ENCODE assay signal across 8 cellular contexts in genomic region chr14:21476526-21476924, GRCh38. TPM values are rescaled to one million over a fixed set of nuclear protein-coding genes. Genes with fewer than 3 reads are reported as not detected.
DNase-seq lines count a peak whose midpoint lies in the region; ATAC-seq, FAIRE-seq and TF ChIP-seq lines count a peak whose summit lies in the region.

No MANE protein-coding gene starts in this region.

- H3K9me3 ChIP-seq in A549 (no peaks in the 10 kb centered on the region), mesodermal cell (ENCODE audit: control insufficient read depth, low read length) (no peaks in the 10 kb centered on the region)

- H3K27ac Mint-ChIP-seq in WTC11 = peak overlapping the region; percentile 97

- WGBS in A549 (ENCODE audit: missing lambda C conversion rate) = 1% methylated on average over 16 of the region's 27 CpGs
- 0 to 1% methylated on average over 5 to 22 of the region's 27 CpGs for WGBS in mesodermal cell (ENCODE audit: insufficient coverage in 2 of 2), 2 experiments

- FAIRE-seq in A549 (lab: Jason Lieb, UNC) = no peak
- FAIRE-seq in HTR-8/SVneo (lab: Jason Lieb, UNC) = no peak

- DNase-seq in A549 (ENCODE audit: low read depth in 1 of 2, low spot score in 1 of 2) (peak in 1 of 2 experiments; percentile 72), HTR-8/SVneo (ENCODE audit: insufficient read length, low spot score) (peak; percentile 57), WTC11 (ENCODE audit: low spot score) (peak; percentile 81), ecto neural progenitor cell (ENCODE audit: low spot score) (peak; percentile 86), inferior parietal cortex (ENCODE audit: extremely low spot score) (no peak)
- DNase-seq in stimulated activated CD8-positive, alpha-beta memory T cell treated with anti-CD3 and anti-CD28 coated beads, Interleukin-7, amount 100 ng/mL, for 24 hours (ENCODE audit: low read depth) = peak; percentile 68

- H3K27ac ChIP-seq in A549 = peak overlapping the region; percentile 71 to 91
- H3K27ac ChIP-seq in mesodermal cell (ENCODE audit: low read depth, low read length, severe bottlenecking) = no peak overlapping the region

- no peaks in the 10 kb centered on the region for H3K9me3 Mint-ChIP-seq in WTC11

- ATAC-seq in A549 (peak; percentile 86 to 87), GM18517 (IDR thresholded peaks at IDR 0.05; ENCODE audit: unreplicated experiment) (peak; percentile 14), WTC11 (peak; percentile 50)

- H3K4me1 Mint-ChIP-seq in WTC11 = peaks cover 12% of the 10 kb centered on the region

- no peak for TF ChIP-seq RAD21 in A549 (conservative IDR thresholded peaks at IDR 0.05 in 1 of 2, IDR thresholded peaks at IDR 0.05 in 1 of 2)

- TF ChIP-seq POLR2A in A549 (IDR thresholded peaks at IDR 0.05; ENCODE audit: low read length) = peak; percentile 42

- POLR2A ChIA-PET in A549 (lab: Yijun Ruan, JAX) (interaction anchor here (0.6 to 2.0 kb wide), 6 partner anchors 10 to 50 kb away, joined by 3 to 13 read pairs (median 4); partner anchors contain the start of genes CHD8 and SALL2), WTC11 (lab: Charles Lee) (interaction anchor here (0.5 to 2.0 kb wide), 4 partner anchors 21 to 96 kb away, joined by 3 to 10 read pairs (median 6); partner anchors contain the start of genes CHD8, METTL3 and SALL2)

- peaks cover 30% of the 10 kb centered on the region for H3K36me3 Mint-ChIP-seq in WTC11

- no peak for TF ChIP-seq EP300 in A549 (IDR thresholded peaks at IDR 0.05)

- CTCF ChIA-PET in A549 (lab: Yijun Ruan, JAX) = interaction anchor here (0.5 to 5.7 kb wide), 16 partner anchors 8 to 372 kb away, joined by 3 to 66 read pairs (median 5); partner anchors contain the start of genes CHD8 and METTL3
- CTCF ChIA-PET in WTC11 (lab: Charles Lee) = interaction anchor here (0.6 to 3.9 kb wide), 15 partner anchors 15 to 130 kb away, joined by 3 to 21 read pairs (median 5); partner anchors contain the start of genes CHD8, METTL3 and SALL2

- H3K4me1 ChIP-seq in A549 = peaks cover 12% of the 10 kb centered on the region
- H3K4me1 ChIP-seq in mesodermal cell (ENCODE audit: control insufficient read depth, insufficient read depth, low read length, poor library complexity, severe bottlenecking) = no peaks in the 10 kb centered on the region

- H3K27me3 Mint-ChIP-seq in WTC11 (ENCODE audit: low read depth) = no peaks in the 10 kb centered on the region

- peak overlapping the region; percentile 78 for H3K4me3 ChIP-seq in A549
- peak overlapping the region; percentile 88 for H3K4me3 ChIP-seq in mesodermal cell (ENCODE audit: extremely low read depth, insufficient read depth, low read length, poor library complexity, severe bottlenecking)

- H3K36me3 ChIP-seq in mesodermal cell (ENCODE audit: control insufficient read depth, insufficient read depth, low read length) = peaks cover 13% of the 10 kb centered on the region

- TF ChIP-seq CTCF in A549 (IDR thresholded peaks at IDR 0.05) = no peak
- no peak for TF ChIP-seq CTCF in WTC11 (IDR thresholded peaks at IDR 0.05)

- H3K4me2 ChIP-seq in A549 = peak overlapping the region; percentile 87

- peak overlapping the region; percentile 100 for H3K4me3 Mint-ChIP-seq in WTC11

TF ChIP-seq in A549, 52 proteins besides CTCF, POLR2A, EP300 and RAD21:
- TF ChIP-seq RNF2 (IDR thresholded peaks at IDR 0.05; ENCODE audit: borderline replicate concordance, low read depth) = no peak
TF ChIP-seq in A549: peak in this region for 0.

TF ChIP-seq in WTC11, 78 proteins besides CTCF, POLR2A, EP300 and RAD21 (continues in another document):
- TF ChIP-seq SMAD4 (CRISPR knock-in tag; IDR thresholded peaks at IDR 0.05) = no peak
- TF ChIP-seq ARID4B (CRISPR knock-in tag; IDR thresholded peaks at IDR 0.05; ENCODE audit: borderline replicate concordance) = no peak
- TF ChIP-seq E2F4 (CRISPR knock-in tag; IDR thresholded peaks at IDR 0.05; ENCODE audit: borderline replicate concordance, low read depth) = no peak
- no peak for TF ChIP-seq KAT7 (CRISPR knock-in tag; IDR thresholded peaks at IDR 0.05; ENCODE audit: borderline replicate concordance)
- no peak for TF ChIP-seq RORB (CRISPR knock-in tag; IDR thresholded peaks at IDR 0.05)

RNA-seq across cellular contexts. Expression of gene RAB2B, which starts 0.2 kb away (rescaled TPM):
- polyA plus RNA-seq in A549 (2011; rRNA removed) (37.5 and 41.3 TPM in 2 replicates), A549 (2017; fragmentation: RNase III; extraction: RNeasy Plus Mini Kit Qiagen cat#74134 plus additional on column Dnase treatment) (15.8 to 19.8 TPM (median 18.4 TPM) in 3 replicates)
- polyA plus RNA-seq in A549 (2012; cell fraction: cytosol; rRNA removed) = 7.9 and 11.8 TPM in 2 replicates
- 6.7 and 11.2 TPM in 2 replicates for polyA plus RNA-seq in A549 (2012; cell fraction: nucleus; rRNA removed)
- polyA minus RNA-seq in A549 (2011; rRNA and poly(A)+ RNA removed) = 19.8 and 26.5 TPM in 2 replicates
- total RNA-seq in WTC11 (2021) = 29.6 to 33.3 TPM (median 31.7 TPM) in 3 replicates
- polyA plus RNA-seq in mesodermal cell (2013, experiment 1 of 2) = 24.9 TPM
- 26.8 TPM for polyA plus RNA-seq in mesodermal cell (2013, experiment 2 of 2)

RNA-seq across cellular contexts. Expression of gene TOX4, which starts 0.5 kb away (rescaled TPM):
- 76.4 and 80.3 TPM in 2 replicates for polyA plus RNA-seq in A549 (2011; rRNA removed)
- 49.8 and 60.8 TPM in 2 replicates for polyA plus RNA-seq in A549 (2012; cell fraction: cytosol; rRNA removed)
- 54.5 and 55.2 TPM in 2 replicates for polyA plus RNA-seq in A549 (2012; cell fraction: nucleus; rRNA removed)
- 41.1 to 48.3 TPM (median 41.4 TPM) in 3 replicates for polyA plus RNA-seq in A549 (2017; fragmentation: RNase III; extraction: RNeasy Plus Mini Kit Qiagen cat#74134 plus additional on column Dnase treatment)
- polyA minus RNA-seq in A549 (2011; rRNA and poly(A)+ RNA removed) = 114 and 135 TPM in 2 replicates
- 49.1 to 53.0 TPM (median 52.4 TPM) in 3 replicates for total RNA-seq in WTC11 (2021)
- polyA plus RNA-seq in mesodermal cell (2013, experiment 1 of 2) = 53.8 TPM
- 49.4 TPM for polyA plus RNA-seq in mesodermal cell (2013, experiment 2 of 2)

RNA-seq across cellular contexts. Expression of gene CHD8, which starts 20.6 kb away (rescaled TPM):
- polyA plus RNA-seq in A549 (2011; rRNA removed) (28.5 and 50.4 TPM in 2 replicates), A549 (2017; fragmentation: RNase III; extraction: RNeasy Plus Mini Kit Qiagen cat#74134 plus additional on column Dnase treatment) (35.2 to 37.8 TPM (median 36.8 TPM) in 3 replicates)
- 20.4 and 26.4 TPM in 2 replicates for polyA plus RNA-seq in A549 (2012; cell fraction: cytosol; rRNA removed)
- polyA plus RNA-seq in A549 (2012; cell fraction: nucleus; rRNA removed) = 90.5 and 91.9 TPM in 2 replicates
- 135 and 145 TPM in 2 replicates for polyA minus RNA-seq in A549 (2011; rRNA and poly(A)+ RNA removed)
- total RNA-seq in WTC11 (2021) = 119 to 133 TPM (median 119 TPM) in 3 replicates
- 58.8 TPM for polyA plus RNA-seq in mesodermal cell (2013, experiment 1 of 2)
- 50.9 TPM for polyA plus RNA-seq in mesodermal cell (2013, experiment 2 of 2)

RNA-seq across cellular contexts. Expression of gene METTL3, which starts 34.6 kb away (rescaled TPM):
- polyA plus RNA-seq in A549 (2011; rRNA removed) (103 and 118 TPM in 2 replicates), A549 (2017; fragmentation: RNase III; extraction: RNeasy Plus Mini Kit Qiagen cat#74134 plus additional on column Dnase treatment) (63.2 to 66.3 TPM (median 65.2 TPM) in 3 replicates)
- 92.6 and 95.3 TPM in 2 replicates for polyA plus RNA-seq in A549 (2012; cell fraction: cytosol; rRNA removed)
- polyA plus RNA-seq in A549 (2012; cell fraction: nucleus; rRNA removed) = 281 and 353 TPM in 2 replicates
- polyA minus RNA-seq in A549 (2011; rRNA and poly(A)+ RNA removed) = 94.6 and 130 TPM in 2 replicates
- total RNA-seq in WTC11 (2021) = 87.2 to 93.2 TPM (median 89.5 TPM) in 3 replicates
- polyA plus RNA-seq in mesodermal cell (2013, experiment 1 of 2) = 57.8 TPM
- 54.6 TPM for polyA plus RNA-seq in mesodermal cell (2013, experiment 2 of 2)

RNA-seq across cellular contexts. Expression of gene SALL2, which starts 49.6 kb away (rescaled TPM):
- polyA plus RNA-seq in A549 (2011; rRNA removed) (2.8 and 3.8 TPM in 2 replicates), A549 (2017; fragmentation: RNase III; extraction: RNeasy Plus Mini Kit Qiagen cat#74134 plus additional on column Dnase treatment) (1.9 to 3.5 TPM (median 3.5 TPM) in 3 replicates)
- 0.93 and 1.4 TPM in 2 replicates for polyA plus RNA-seq in A549 (2012; cell fraction: cytosol; rRNA removed)
- polyA plus RNA-seq in A549 (2012; cell fraction: nucleus; rRNA removed) = 1.2 and 1.5 TPM in 2 replicates
- polyA minus RNA-seq in A549 (2011; rRNA and poly(A)+ RNA removed) = 3.6 and 4.4 TPM in 2 replicates
- total RNA-seq in WTC11 (2021) = 239 to 307 TPM (median 288 TPM) in 3 replicates
- polyA plus RNA-seq in mesodermal cell (2013, experiment 1 of 2) = 57.8 TPM
- polyA plus RNA-seq in mesodermal cell (2013, experiment 2 of 2) = 52.8 TPM

Comparison
In these comparisons a context has a peak if more than half of its experiments do, and no peak if none do; other contexts are left out.
1. ATAC-seq: peak in every context shown above with its lines; median percentile 86 in A549; 50 in WTC11; 14 in GM18517.